1 cellular context compared by ENCODE assay signal in genomic region chr16:57185446-57185944, GRCh38.
TF ChIP-seq lines count a peak whose summit lies in the region.

No MANE protein-coding gene starts in this region.

TF ChIP-seq in K562, 482 proteins besides CTCF, POLR2A, EP300 and RAD21 (continued from another document and continues in another):
- TF ChIP-seq JUNB (CRISPR knock-in tag; conservative IDR thresholded peaks at IDR 0.05) (no peak), KAT8 (IDR thresholded peaks at IDR 0.05; ENCODE audit: low read depth) (no peak), CGGBP1 (CRISPR knock-in tag; IDR thresholded peaks at IDR 0.05) (no peak), ZNF644 (tag; IDR thresholded peaks at IDR 0.05; ENCODE audit: low read depth) (no peak), CBX5 (IDR thresholded peaks at IDR 0.05; ENCODE audit: borderline replicate concordance, low read depth) (no peak), MLLT1 (IDR thresholded peaks at IDR 0.05) (peak; percentile 9 to 75; a peak in 2 of 4 replicates), RREB1 (CRISPR knock-in tag; IDR thresholded peaks at IDR 0.05) (no peak), HNRNPLL (IDR thresholded peaks at IDR 0.05; ENCODE audit: low read depth, low read length, poor library complexity, severe bottlenecking) (no peak), CHAMP1 (IDR thresholded peaks at IDR 0.05) (no peak), MED1 (CRISPR knock-in tag; IDR thresholded peaks at IDR 0.05; ENCODE audit: borderline replicate concordance) (no peak), PYGO2 (tag; IDR thresholded peaks at IDR 0.05) (no peak), ZNF639 (CRISPR knock-in tag; conservative IDR thresholded peaks at IDR 0.05 in 1 of 2, IDR thresholded peaks at IDR 0.05 in 1 of 2) (no peak), ESRRA (IDR thresholded peaks at IDR 0.05; ENCODE audit: borderline replicate concordance, low read depth) (peak; percentile 28; the same call in 1 of the 2 replicates), POLR2G (IDR thresholded peaks at IDR 0.05; ENCODE audit: low read depth, low read length) (no peak), ZNF584 (CRISPR knock-in tag; IDR thresholded peaks at IDR 0.05; ENCODE audit: low read depth) (no peak), SMAD1 (IDR thresholded peaks at IDR 0.05; ENCODE audit: low read depth, low read length, partially characterized antibody) (no peak), SETDB1 (IDR thresholded peaks at IDR 0.05; ENCODE audit: low read length) (no peak), ATF4 (CRISPR knock-in tag; IDR thresholded peaks at IDR 0.05) (no peak), HNRNPK (IDR thresholded peaks at IDR 0.05; ENCODE audit: low read depth, low read length, poor library complexity, severe bottlenecking) (no peak), FOXK1 (CRISPR knock-in tag; IDR thresholded peaks at IDR 0.05; ENCODE audit: borderline replicate concordance) (no peak), MTF1 (CRISPR knock-in tag; IDR thresholded peaks at IDR 0.05; ENCODE audit: borderline replicate concordance) (no peak), CHD1 (IDR thresholded peaks at IDR 0.05; ENCODE audit: low read length) (no peak), MCM7 (IDR thresholded peaks at IDR 0.05) (no peak), MXI1 (IDR thresholded peaks at IDR 0.05; ENCODE audit: low read depth, low read length) (no peak), SMARCA4 (IDR thresholded peaks at IDR 0.05) (0 out of 2 replicates have a peak, but pooled peaks have one; percentile 37), ARID3A (IDR thresholded peaks at IDR 0.05; ENCODE audit: borderline replicate concordance, low read depth, low read length) (no peak), STAG1 (CRISPR knock-in tag; IDR thresholded peaks at IDR 0.05; ENCODE audit: borderline replicate concordance) (no peak), SPI1 (IDR thresholded peaks at IDR 0.05; ENCODE audit: borderline replicate concordance, low read depth, low read length) (no peak), MITF (IDR thresholded peaks at IDR 0.05) (no peak), FOXM1 (IDR thresholded peaks at IDR 0.05; ENCODE audit: low read depth) (no peak), FOXM1 (CRISPR knock-in tag; IDR thresholded peaks at IDR 0.05; ENCODE audit: low read depth) (no peak), ZNF695 (CRISPR knock-in tag; IDR thresholded peaks at IDR 0.05) (no peak), TEAD4 (IDR thresholded peaks at IDR 0.05; ENCODE audit: low read length) (no peak), TEAD4 (CRISPR knock-in tag; IDR thresholded peaks at IDR 0.05; ENCODE audit: borderline replicate concordance) (no peak), E2F8 (IDR thresholded peaks at IDR 0.05; ENCODE audit: low read depth, partially characterized antibody) (no peak), TBL1XR1 (IDR thresholded peaks at IDR 0.05; ENCODE audit: low read length in 2 of 2) (no peak), ZNF655 (CRISPR knock-in tag; IDR thresholded peaks at IDR 0.05) (no peak), MEIS2 (IDR thresholded peaks at IDR 0.05; ENCODE audit: partially characterized antibody) (no peak)
